In the genomic region with DNA sequence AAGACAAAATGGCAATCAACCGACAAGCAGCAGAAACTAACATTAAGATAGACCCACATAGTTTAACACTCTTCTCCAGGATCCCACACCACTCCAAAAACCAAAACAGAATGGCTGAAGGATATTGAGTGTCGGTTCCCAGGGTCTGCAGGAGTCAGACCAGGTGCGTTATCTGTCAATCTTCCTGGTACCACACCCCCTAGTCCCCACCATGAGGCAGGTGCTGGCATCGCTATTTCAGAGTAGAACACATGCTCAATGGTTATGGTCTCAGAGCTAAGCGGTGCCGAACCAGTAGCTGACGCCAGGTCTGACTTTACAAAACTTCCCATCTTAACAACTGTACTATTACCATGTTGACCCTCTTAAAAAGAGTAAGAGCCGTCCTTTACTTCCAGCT, we compare ENCODE assay signal across 18 cellular contexts. TPM values are rescaled to one million over a fixed set of nuclear protein-coding genes. Genes with fewer than 3 reads are reported as not detected.
DNase-seq lines count a peak whose midpoint lies in the region; ATAC-seq and TF ChIP-seq lines count a peak whose summit lies in the region.
"Had no signal": no experiment of that assay in that cellular context is flagged by ENCODE, and none has a peak within 500 bp of the region (broad histone marks: within the 10 kb centered on the region; RNA-seq: fewer than 3 reads in every experiment).

No MANE protein-coding gene starts in this region.

- H3K4me2 ChIP-seq in BLaER1 treated with 17β-estradiol and CSF1 and Interleukin-3, amounts not matched to agents 10 nM and 100 nM, result peak overlapping the region in 9 of 11 experiments; percentile 62 to 91 (median 85); a peak in 15 of 22 replicates
- H3K4me2 ChIP-seq in GM23338 (no peak overlapping the region), PC-9 (no peak overlapping the region)

- H3K9ac ChIP-seq in BLaER1 treated with 17β-estradiol and CSF1 and Interleukin-3, amounts not matched to agents 10 nM and 100 nM, result no peak overlapping the region; a peak in 1 of 22 replicates

- H3K79me2 ChIP-seq in GM23338 (replicated peaks; ENCODE audit: insufficient read depth) (peaks cover 35% of the 10 kb centered on the region), PC-9 (ENCODE audit: low read depth) (no peaks in the 10 kb centered on the region)

- POLR2A ChIA-PET in PC-9 (lab: Charles Lee; ENCODE audit: unreplicated experiment), result no interaction called here

- H3K36me3 ChIP-seq in BLaER1 treated with 17β-estradiol and CSF1 and Interleukin-3, amounts not matched to agents 10 nM and 100 nM, result peaks cover 4 to 23% (median 11%) of the 10 kb centered on the region in 11 experiments; a peak in 13 of 22 replicates
- H3K36me3 ChIP-seq in GM23338 (ENCODE audit: insufficient read depth), result no peaks in the 10 kb centered on the region
- no peaks in the 10 kb centered on the region for H3K36me3 ChIP-seq in PC-9 (ENCODE audit: low read depth)
- H3K36me3 ChIP-seq: SJCRH30 had no signal

- DNase-seq in GM23338 (ENCODE audit: low spot score) (peak; percentile 61), T-helper 17 cell (no peak), islet precursor cell (peak; percentile 47), KG1 (lab: John Stamatoyannopoulos, UW) (no peak), PC-9 (no peak)
- DNase-seq: CD8-positive, alpha-beta T cell; DMS79 treated with DMSO at 0.1 percent for 48 hours; NCI-H1092; NCI-H1694; NCI-H2107; NCI-H446; NCI-H774; PC-3; SJCRH30 had no signal

- no peak for TF ChIP-seq CTCF in GM23338 (conservative IDR thresholded peaks at IDR 0.05; ENCODE audit: low read depth in 2 of 2)
- no peak for TF ChIP-seq CTCF in PC-9 (conservative IDR thresholded peaks at IDR 0.05)

- H3K36me3 Mint-ChIP-seq in GM23338 (ENCODE audit: low read depth) (peaks cover 7% of the 10 kb centered on the region), T-helper 17 cell (ENCODE audit: low read depth) (no peaks in the 10 kb centered on the region)

- peaks cover 4% of the 10 kb centered on the region for H3K27me3 Mint-ChIP-seq in GM23338 (ENCODE audit: insufficient read depth, low read depth, poor library complexity)
- no peaks in the 10 kb centered on the region for H3K27me3 Mint-ChIP-seq in T-helper 17 cell
- H3K27me3 Mint-ChIP-seq: B cell had no signal

- H3K9me3 Mint-ChIP-seq in GM23338, result peaks cover 4% of the 10 kb centered on the region; the same call in 1 of the 3 replicates
- H3K9me3 Mint-ChIP-seq: CD8-positive, alpha-beta T cell had no signal

- no peak overlapping the region for H3K27ac ChIP-seq in BLaER1 treated with 17β-estradiol and CSF1 and Interleukin-3, amounts not matched to agents 10 nM and 100 nM
- H3K27ac ChIP-seq in GM23338 (ENCODE audit: low read depth) (peak overlapping the region; percentile 81), PC-9 (no peak overlapping the region)
- H3K27ac ChIP-seq: SJCRH30 had no signal

- CTCF ChIA-PET in PC-9 (lab: Charles Lee), result no interaction called here

- H2AFZ ChIP-seq in GM23338, result no peak overlapping the region
- no peak overlapping the region for H2AFZ ChIP-seq in PC-9

- H3K4me1 ChIP-seq in BLaER1 treated with 17β-estradiol and CSF1 and Interleukin-3, amounts not matched to agents 10 nM and 100 nM, result peaks cover 46 to 73% (median 59%) of the 10 kb centered on the region in 10 experiments
- peaks cover 25% of the 10 kb centered on the region for H3K4me1 ChIP-seq in GM23338 (ENCODE audit: insufficient read depth)
- peaks cover 4% of the 10 kb centered on the region; the same call in 1 of the 2 replicates for H3K4me1 ChIP-seq in PC-9 (replicated peaks; ENCODE audit: insufficient read depth)
- H3K4me1 ChIP-seq: SJCRH30 had no signal

- H3K9me3 ChIP-seq in BLaER1 treated with 17β-estradiol and CSF1 and Interleukin-3, amounts not matched to agents 10 nM and 100 nM (replicated peaks in 1 of 11), result no peaks in the 10 kb centered on the region
- H3K9me3 ChIP-seq in T-helper 17 cell (ENCODE audit: control insufficient read depth, low read length, poor library complexity, severe bottlenecking) (no peaks in the 10 kb centered on the region), PC-9 (ENCODE audit: insufficient read depth, low read depth) (no peaks in the 10 kb centered on the region)
- H3K9me3 ChIP-seq: SJCRH30 had no signal

- peak; percentile 44 for ATAC-seq in GM23338
- no peak for ATAC-seq in T-helper 17 cell
- ATAC-seq in GM21529 (IDR thresholded peaks at IDR 0.05; ENCODE audit: unreplicated experiment), result no peak
- no peak for ATAC-seq in HG03135 (IDR thresholded peaks at IDR 0.05; ENCODE audit: unreplicated experiment)
- ATAC-seq: CD8-positive, alpha-beta T cell; PC-3 had no signal

- H3K4me1 Mint-ChIP-seq in GM23338 (peaks cover 46% of the 10 kb centered on the region), T-helper 17 cell (peaks cover 34% of the 10 kb centered on the region)

- no peak overlapping the region for H3K4me3 ChIP-seq in BLaER1 treated with 17β-estradiol and CSF1 and Interleukin-3, amounts not matched to agents 10 nM and 100 nM
- H3K4me3 ChIP-seq in GM23338 (no peak overlapping the region), PC-9 (no peak overlapping the region)
- H3K4me3 ChIP-seq: SJCRH30 had no signal

- H3K4me3 Mint-ChIP-seq in GM23338 (no peak overlapping the region), T-helper 17 cell (no peak overlapping the region)
- H3K4me3 Mint-ChIP-seq: B cell; CD8-positive, alpha-beta T cell had no signal

- BruUV-seq in PC-9 (replicated peaks; lab: Mats Ljungman, UMichigan), result no TSS peak

- H3K9me2 ChIP-seq in GM23338 (ENCODE audit: insufficient read depth) (no peaks in the 10 kb centered on the region), PC-9 (ENCODE audit: insufficient read depth) (no peaks in the 10 kb centered on the region)

- 0 out of 2 replicates have a peak overlapping the region, but pooled peaks have one; percentile 9 for H3K27ac Mint-ChIP-seq in GM23338
- peak overlapping the region; percentile 27 for H3K27ac Mint-ChIP-seq in T-helper 17 cell
- H3K27ac Mint-ChIP-seq: B cell; CD8-positive, alpha-beta T cell had no signal

- intact Hi-C loops in PC-9 (cut with micrococcal nuclease; ENCODE audit: unreplicated experiment), result no loop called here

- H4K20me1 ChIP-seq in BLaER1 treated with 17β-estradiol and CSF1 and Interleukin-3, amounts not matched to agents 10 nM and 100 nM, result peaks cover 15 to 64% (median 50%) of the 10 kb centered on the region in 11 experiments; a peak in 20 of 22 replicates
- H4K20me1 ChIP-seq in GM23338 (replicated peaks; ENCODE audit: insufficient read depth) (no peaks in the 10 kb centered on the region), PC-9 (ENCODE audit: insufficient read depth) (no peaks in the 10 kb centered on the region)

- H3K27me3 ChIP-seq in BLaER1 treated with 17β-estradiol and CSF1 and Interleukin-3, amounts not matched to agents 10 nM and 100 nM, result no peaks in the 10 kb centered on the region
- H3K27me3 ChIP-seq in GM23338 (ENCODE audit: insufficient read depth) (no peaks in the 10 kb centered on the region), PC-9 (ENCODE audit: insufficient read depth, low read depth) (no peaks in the 10 kb centered on the region)
- H3K27me3 ChIP-seq: SJCRH30 had no signal

- H3F3A ChIP-seq in GM23338 (replicated peaks; ENCODE audit: low read depth) (peaks cover 7% of the 10 kb centered on the region; the same call in 1 of the 2 replicates), PC-9 (ENCODE audit: insufficient read depth, low read depth) (no peaks in the 10 kb centered on the region)

TF ChIP-seq in GM23338, 12 proteins besides CTCF, POLR2A, EP300 and RAD21:
- TF ChIP-seq POLR2AphosphoS5 (IDR thresholded peaks at IDR 0.05; ENCODE audit: low read depth), result no peak
- TF ChIP-seq NANOG (IDR thresholded peaks at IDR 0.05; ENCODE audit: borderline replicate concordance), result no peak
- TF ChIP-seq ZNF114 (CRISPR knock-in tag; IDR thresholded peaks at IDR 0.05), result no peak
- TF ChIP-seq EZH2phosphoT487 (IDR thresholded peaks at IDR 0.05; ENCODE audit: unreplicated experiment), result no peak

RNA-seq across cellular contexts. Expression of gene STX2, which starts 10.2 kb away (rescaled TPM):
- total RNA-seq in GM23338 (2014; rRNA removed; shearing (Covaris generic)), result 23.9 and 35.4 TPM in 2 replicates
- polyA plus RNA-seq in GM23338 (2016; fragmentation: Nextera tagmentation; extraction: Ambion mirVana), result 16.4 and 17.7 TPM in 2 replicates
- total RNA-seq in T-helper 17 cell (10 to 100 TPM; 22.5 to 41.1 TPM), PC-9 (2021) (8.2 and 9.7 TPM in 2 replicates)

RNA-seq across cellular contexts. Expression of gene RAN, which starts 43.0 kb away (rescaled TPM):
- 855 and 976 TPM in 2 replicates for total RNA-seq in GM23338 (2014; rRNA removed; shearing (Covaris generic))
- 2,114 and 2,289 TPM in 2 replicates for polyA plus RNA-seq in GM23338 (2016; fragmentation: Nextera tagmentation; extraction: Ambion mirVana)
- total RNA-seq in T-helper 17 cell, result 100 to 1,000 TPM; 294 to 321 TPM
- 894 and 1,079 TPM in 2 replicates for total RNA-seq in PC-9 (2021)

Comparison
In these comparisons a context has a peak if more than half of its experiments do, and no peak if none do; other contexts are left out.
1. H3K4me2 ChIP-seq: peak in BLaER1 treated with 17β-estradiol and CSF1 and Interleukin-3, amounts not matched to agents 10 nM and 100 nM (9 of 11); none in GM23338 (single experiment) and PC-9 (single experiment).
2. DNase-seq: peak in GM23338 (single experiment) and islet precursor cell (single experiment); none in T-helper 17 cell (0 of 3), KG1 (single experiment) and PC-9 (0 of 2).